In the genomic region with DNA sequence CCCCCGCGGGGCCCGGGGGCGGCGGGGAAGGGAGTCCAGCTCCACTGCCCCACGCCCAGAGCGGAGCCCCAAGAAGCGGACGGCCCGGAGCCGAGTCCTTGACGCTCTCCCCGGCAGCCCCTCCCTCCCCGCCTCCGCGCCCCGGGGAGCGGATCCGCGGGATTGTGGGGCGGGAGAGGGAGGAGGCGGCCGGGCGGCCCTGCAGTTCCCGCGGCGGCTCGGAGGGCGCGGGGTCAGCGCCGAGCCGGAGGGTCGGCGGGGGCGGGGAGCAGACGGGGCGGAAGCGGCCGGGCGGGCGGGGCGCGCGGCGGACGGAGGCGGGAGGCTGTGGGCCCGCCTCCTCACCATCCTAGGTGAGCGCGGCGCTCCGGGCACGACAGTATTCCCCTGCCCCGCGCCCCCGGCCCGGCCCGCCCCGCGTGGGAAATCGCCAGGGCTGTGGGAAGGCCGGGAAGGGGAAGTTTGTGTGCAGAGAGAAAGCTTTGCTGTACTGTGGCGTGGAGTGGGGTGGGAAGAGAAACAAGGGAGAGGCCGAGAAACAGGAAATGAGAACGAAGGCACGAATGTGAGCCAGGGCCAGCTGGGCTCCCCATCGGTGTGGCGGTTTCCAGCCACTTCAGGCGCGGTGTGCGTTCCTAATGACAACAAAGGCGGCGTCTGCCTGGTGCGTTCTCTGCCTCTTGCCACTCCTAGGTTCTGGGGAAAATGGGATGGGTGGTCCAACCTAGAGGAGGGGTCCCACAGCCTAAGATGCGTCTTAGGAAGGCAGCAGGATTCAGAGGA, we compare ENCODE assay signal across 8 cellular contexts. TPM values are rescaled to one million over a fixed set of nuclear protein-coding genes. Genes with fewer than 3 reads are reported as not detected.
DNase-seq lines count a peak whose midpoint lies in the region; ATAC-seq and TF ChIP-seq lines count a peak whose summit lies in the region.

No MANE protein-coding gene starts in this region.

- H3K27ac ChIP-seq in heart right ventricle: peak overlapping the region; percentile 93 to 99 (median 97)

- intact Hi-C loops in heart right ventricle (cut with DNase I): loop anchor here in 9 of 10 donors (2.0 to 10.0 kb wide), 10 partner anchors 149 to 1079 kb away; no protein-coding TSS in a partner anchor

- H3K4me3 ChIP-seq in heart right ventricle: peak overlapping the region; percentile 65 to 98 (median 89)

- no peak overlapping the region for H3K27ac Mint-ChIP-seq in activated naive CD8-positive, alpha-beta T cell treated with anti-CD3 and anti-CD28 coated beads, Interleukin-2, amount 50 U/mL, for 24 hours
- H3K27ac Mint-ChIP-seq in progenitor cell of endocrine pancreas: no peak overlapping the region

- DNase-seq in ELR (ENCODE audit: low read depth): peak; percentile 85
- DNase-seq in KG1 (lab: John Stamatoyannopoulos, UW): peak; percentile 39
- peak; percentile 66 for DNase-seq in SK-MEL-5 (ENCODE audit: low read depth, low spot score)
- DNase-seq in activated naive CD8-positive, alpha-beta T cell treated with anti-CD3 and anti-CD28 coated beads, Interleukin-2, amount 50 U/mL, for 24 hours: peak; percentile 73
- peak; percentile 68 to 83 for DNase-seq in heart right ventricle
- peak; percentile 62 for DNase-seq in progenitor cell of endocrine pancreas (ENCODE audit: low spot score, unreplicated experiment)
- no peak for DNase-seq in OCI-M2 (lab: John Stamatoyannopoulos, UW; ENCODE audit: unreplicated experiment)

- H3K4me1 Mint-ChIP-seq in activated naive CD8-positive, alpha-beta T cell treated with anti-CD3 and anti-CD28 coated beads, Interleukin-2, amount 50 U/mL, for 24 hours: peaks cover 28% of the 10 kb centered on the region
- H3K4me1 Mint-ChIP-seq in progenitor cell of endocrine pancreas (ENCODE audit: low read depth): peaks cover 12% of the 10 kb centered on the region

- H3K36me3 ChIP-seq in heart right ventricle: no peaks in the 10 kb centered on the region

- H3K4me1 ChIP-seq in heart right ventricle: peaks cover 0 to 29% (median 17%) of the 10 kb centered on the region in 9 donors

- no peaks in the 10 kb centered on the region for H3K27me3 Mint-ChIP-seq in activated naive CD8-positive, alpha-beta T cell treated with anti-CD3 and anti-CD28 coated beads, Interleukin-2, amount 50 U/mL, for 24 hours
- H3K27me3 Mint-ChIP-seq in progenitor cell of endocrine pancreas: peaks cover 5% of the 10 kb centered on the region

- 0 to 1% methylated on average over 47 to 76 of the region's 76 CpGs for WGBS in heart right ventricle, 2 donors

- TF ChIP-seq CTCF in heart right ventricle (IDR thresholded peaks at IDR 0.05) (peak in 1 of 9 donors; percentile 2), progenitor cell of endocrine pancreas (IDR thresholded peaks at IDR 0.05; ENCODE audit: unreplicated experiment) (no peak)

- peaks cover 0 to 12% (median 0%) of the 10 kb centered on the region in 7 donors for H3K27me3 ChIP-seq in heart right ventricle

- H3K9me3 Mint-ChIP-seq in activated naive CD8-positive, alpha-beta T cell treated with anti-CD3 and anti-CD28 coated beads, Interleukin-2, amount 50 U/mL, for 24 hours: no peaks in the 10 kb centered on the region
- H3K9me3 Mint-ChIP-seq in progenitor cell of endocrine pancreas (ENCODE audit: low read depth): no peaks in the 10 kb centered on the region

- no peaks in the 10 kb centered on the region for H3K9me3 ChIP-seq in heart right ventricle

- no peak overlapping the region for H3K4me3 Mint-ChIP-seq in activated naive CD8-positive, alpha-beta T cell treated with anti-CD3 and anti-CD28 coated beads, Interleukin-2, amount 50 U/mL, for 24 hours
- H3K4me3 Mint-ChIP-seq in progenitor cell of endocrine pancreas (ENCODE audit: low read depth): peak overlapping the region; percentile 73

- H3K36me3 Mint-ChIP-seq in activated naive CD8-positive, alpha-beta T cell treated with anti-CD3 and anti-CD28 coated beads, Interleukin-2, amount 50 U/mL, for 24 hours (ENCODE audit: low read depth): peaks cover 2% of the 10 kb centered on the region
- no peaks in the 10 kb centered on the region for H3K36me3 Mint-ChIP-seq in progenitor cell of endocrine pancreas (ENCODE audit: insufficient read depth)

- in situ Hi-C loops in SK-MEL-5 (cut with HindIII; ENCODE audit: low pct_unique_long_range_greater_than_20kb, low sequenced_read_pairs): no loop called here

- peak; percentile 45 for ATAC-seq in GM21723 (IDR thresholded peaks at IDR 0.05; ENCODE audit: unreplicated experiment)
- peak; percentile 12 for ATAC-seq in activated naive CD8-positive, alpha-beta T cell treated with anti-CD3 and anti-CD28 coated beads, Interleukin-2, amount 50 U/mL, for 24 hours
- peak; percentile 46 to 73 (median 56) for ATAC-seq in heart right ventricle

RNA-seq across cellular contexts. Expression of gene KLF12, which starts 1.3 kb away (rescaled TPM):
- 9.8 and 10.7 TPM in 2 replicates for total RNA-seq in SK-MEL-5 (2014; rRNA removed; shearing (Covaris generic))
- 4.2 and 6.0 TPM in 2 replicates for polyA plus RNA-seq in SK-MEL-5 (2015; cell fraction: cytosol; rRNA removed)
- 9.3 and 14.5 TPM in 2 replicates for polyA plus RNA-seq in SK-MEL-5 (2015; cell fraction: nucleus; rRNA removed)
- total RNA-seq in heart right ventricle (10 to 100 TPM; 11.2 to 23.9 (median 21.2) TPM), progenitor cell of endocrine pancreas (25.2 and 25.4 TPM in 2 replicates)
- 1 to 10 TPM; 2.1 to 3.5 TPM for polyA plus RNA-seq in heart right ventricle
